36 cellular contexts compared by ENCODE assay signal in genomic region chr11:39628311-39628710, GRCh38.
DNase-seq lines count a peak whose midpoint lies in the region; ATAC-seq, FAIRE-seq and TF ChIP-seq lines count a peak whose summit lies in the region.
"Had no signal": no experiment of that assay in that cellular context is flagged by ENCODE, and none has a peak within 500 bp of the region (broad histone marks: within the 10 kb centered on the region; RNA-seq: fewer than 3 reads in every experiment).

No MANE protein-coding gene starts in this region.

- no peak overlapping the region for H3K27ac Mint-ChIP-seq in activated T-cell treated with anti-CD3 and anti-CD28 coated beads, Interleukin-2, amount 50 U/mL, for 24 hours
- H3K27ac Mint-ChIP-seq: B cell; CD14-positive monocyte; CD4-positive, alpha-beta memory T cell; CD4-positive, alpha-beta T cell; CD4-positive, CD25-positive, alpha-beta regulatory T cell; CD8-positive, alpha-beta memory T cell; CD8-positive, alpha-beta T cell had no signal

- DNase-seq in HepG2 (ENCODE audit: low spot score) (no peak), right lobe of liver (no peak), A549 (ENCODE audit: low read depth in 1 of 2, low spot score in 1 of 2) (no peak), GM12891 (ENCODE audit: insufficient read length, low spot score) (no peak), IMR-90 (no peak)
- no peak for DNase-seq in activated T-cell treated with anti-CD3 and anti-CD28 coated beads, Interleukin-2, amount 50 U/mL, for 24 hours
- no peak for DNase-seq in activated T-cell treated with anti-CD3 and anti-CD28 coated beads, Interleukin-2, amount 50 U/mL, for 4 hours
- DNase-seq: 8988T; ACHN; AML-193; BE2C; C1 segment of cervical spinal cord; Caco-2; Calu3; CD4-positive, alpha-beta memory T cell; CD4-positive, alpha-beta T cell; CD4-positive, CD25-positive, alpha-beta regulatory T cell; CD8-positive, alpha-beta memory T cell; CD8-positive, alpha-beta T cell; COR-L47; DMS 273 treated with DMSO at 0.1 percent for 48 hours; DMS153; DMS53; DMS79; DMS79 treated with DMSO at 0.1 percent for 48 hours; DND-41; EL had no signal

- ATAC-seq in HepG2: no peak
- no peak for ATAC-seq in right lobe of liver
- ATAC-seq in A549: no peak
- no peak for ATAC-seq in IMR-90 (ENCODE audit: low read depth)
- no peak for ATAC-seq in GM21717 (IDR thresholded peaks at IDR 0.05; ENCODE audit: unreplicated experiment)
- no peak for ATAC-seq in activated T-cell treated with anti-CD3 and anti-CD28 coated beads, Interleukin-2, amount 50 U/mL, for 4 hours
- ATAC-seq: CD8-positive, alpha-beta T cell had no signal

- H3K18ac ChIP-seq in IMR-90 (ENCODE audit: low read depth, low read length): no peak overlapping the region

- no peaks in the 10 kb centered on the region for H3K9me1 ChIP-seq in IMR-90 (ENCODE audit: insufficient read depth, low read length)

- no peak overlapping the region for H2AK9ac ChIP-seq in IMR-90 (replicated peaks; ENCODE audit: low read depth, low read length, poor library complexity)

- BruUV-seq in HepG2 (replicated peaks; lab: Mats Ljungman, UMichigan) (no TSS peak), IMR-90 (replicated peaks; lab: Mats Ljungman, UMichigan) (no TSS peak)

- TF ChIP-seq CTCF in HepG2 (CRISPR knock-in tag; IDR thresholded peaks at IDR 0.05) (no peak), right lobe of liver (IDR thresholded peaks at IDR 0.05) (no peak), A549 (IDR thresholded peaks at IDR 0.05) (no peak), IMR-90 (conservative IDR thresholded peaks at IDR 0.05; ENCODE audit: low read depth, low read length) (no peak)

- H3K9me3 Mint-ChIP-seq in activated T-cell treated with anti-CD3 and anti-CD28 coated beads, Interleukin-2, amount 50 U/mL, for 24 hours: peaks cover 11% of the 10 kb centered on the region
- peaks cover 9% of the 10 kb centered on the region for H3K9me3 Mint-ChIP-seq in activated T-cell treated with anti-CD3 and anti-CD28 coated beads, Interleukin-2, amount 50 U/mL, for 4 hours
- H3K9me3 Mint-ChIP-seq: CD14-positive monocyte had no signal

- no peak overlapping the region for H3K4me3 ChIP-seq in HepG2 (replicated peaks in 1 of 3; ENCODE audit: insufficient read depth in 1 of 3, low read depth in 2 of 3, low read length in 3 of 3)
- no peak overlapping the region for H3K4me3 ChIP-seq in right lobe of liver
- H3K4me3 ChIP-seq in A549: no peak overlapping the region
- H3K4me3 ChIP-seq in IMR-90 (ENCODE audit: insufficient read depth, low read depth, low read length): no peak overlapping the region
- H3K4me3 ChIP-seq: BLaER1; BLaER1 treated with 17β-estradiol and CSF1 and Interleukin-3, amounts not matched to agents 10 nM and 100 nM had no signal

- no peak overlapping the region for H2BK15ac ChIP-seq in IMR-90 (ENCODE audit: low read depth, low read length)

- H3K23ac ChIP-seq in IMR-90 (ENCODE audit: low read depth, low read length): no peak overlapping the region

- H3K27me3 ChIP-seq in HepG2 (ENCODE audit: control insufficient read depth in 1 of 2, insufficient read depth in 2 of 2, low read length in 2 of 2) (no peaks in the 10 kb centered on the region), right lobe of liver (no peaks in the 10 kb centered on the region), IMR-90 (ENCODE audit: control insufficient read depth, insufficient read depth, low read length) (no peaks in the 10 kb centered on the region)
- H3K27me3 ChIP-seq: BE2C; BLaER1; BLaER1 treated with 17β-estradiol and CSF1 and Interleukin-3, amounts not matched to agents 10 nM and 100 nM had no signal

- no peaks in the 10 kb centered on the region for H3K36me3 Mint-ChIP-seq in activated T-cell treated with anti-CD3 and anti-CD28 coated beads, Interleukin-2, amount 50 U/mL, for 24 hours (ENCODE audit: low read depth)
- no peaks in the 10 kb centered on the region for H3K36me3 Mint-ChIP-seq in activated T-cell treated with anti-CD3 and anti-CD28 coated beads, Interleukin-2, amount 50 U/mL, for 4 hours (ENCODE audit: insufficient read depth)
- H3K36me3 Mint-ChIP-seq: CD14-positive monocyte; CD4-positive, alpha-beta memory T cell; CD4-positive, CD25-positive, alpha-beta regulatory T cell; CD8-positive, alpha-beta memory T cell; CD8-positive, alpha-beta T cell had no signal

- H3K4me1 ChIP-seq in HepG2 (ENCODE audit: insufficient read depth, low read length): no peaks in the 10 kb centered on the region
- H3K4me1 ChIP-seq in right lobe of liver: no peaks in the 10 kb centered on the region
- no peaks in the 10 kb centered on the region for H3K4me1 ChIP-seq in A549
- no peaks in the 10 kb centered on the region for H3K4me1 ChIP-seq in IMR-90 (ENCODE audit: control insufficient read depth, insufficient read depth, low read length)
- H3K4me1 ChIP-seq: BE2C; BLaER1; BLaER1 treated with 17β-estradiol and CSF1 and Interleukin-3, amounts not matched to agents 10 nM and 100 nM; Caco-2 had no signal

- no peak overlapping the region for H3K14ac ChIP-seq in IMR-90 (replicated peaks; ENCODE audit: low read depth, low read length)

- no peaks in the 10 kb centered on the region for H3K4me1 Mint-ChIP-seq in activated T-cell treated with anti-CD3 and anti-CD28 coated beads, Interleukin-2, amount 50 U/mL, for 24 hours (ENCODE audit: low read depth)
- no peaks in the 10 kb centered on the region for H3K4me1 Mint-ChIP-seq in activated T-cell treated with anti-CD3 and anti-CD28 coated beads, Interleukin-2, amount 50 U/mL, for 4 hours (ENCODE audit: low read depth)
- H3K4me1 Mint-ChIP-seq: B cell; CD14-positive monocyte; CD4-positive, alpha-beta memory T cell; CD4-positive, CD25-positive, alpha-beta regulatory T cell; CD8-positive, alpha-beta memory T cell had no signal

- H2AFZ ChIP-seq in HepG2 (ENCODE audit: low read length) (no peak overlapping the region), IMR-90 (replicated peaks; ENCODE audit: low read length, poor library complexity) (no peak overlapping the region)

- 0% methylated on average over 2 of the region's 2 CpGs for WGBS in HepG2 (ENCODE audit: low lambda C conversion rate)
- WGBS in right lobe of liver (ENCODE audit: insufficient coverage, low coverage, low lambda C conversion rate, missing lambda C conversion rate): 38% methylated on average over 2 of the region's 2 CpGs
- WGBS in A549 (ENCODE audit: missing lambda C conversion rate): 1% methylated on average over 2 of the region's 2 CpGs
- WGBS in IMR-90 (ENCODE audit: extremely low coverage in 2 of 2, insufficient read length in 1 of 2), 2 experiments: no CpG with 5 or more reads among the region's 2 CpGs

- TF ChIP-seq EP300 in HepG2 (IDR thresholded peaks at IDR 0.05; ENCODE audit: low read depth in 2 of 2, low read length in 2 of 2): no peak
- TF ChIP-seq EP300 in HepG2 (CRISPR knock-in tag; IDR thresholded peaks at IDR 0.05; ENCODE audit: borderline replicate concordance): no peak
- no peak for TF ChIP-seq EP300 in A549 (IDR thresholded peaks at IDR 0.05)

- no peak overlapping the region for H4K8ac ChIP-seq in IMR-90 (ENCODE audit: low read depth in 2 of 2, low read length in 2 of 2)

- H3K79me1 ChIP-seq in IMR-90 (ENCODE audit: low read depth in 1 of 2, low read length in 2 of 2): no peaks in the 10 kb centered on the region

- H3K56ac ChIP-seq in IMR-90 (ENCODE audit: extremely low read depth, insufficient read depth, low read length): no peak overlapping the region

- H3K4me3 Mint-ChIP-seq in activated T-cell treated with anti-CD3 and anti-CD28 coated beads, Interleukin-2, amount 50 U/mL, for 24 hours: no peak overlapping the region
- no peak overlapping the region for H3K4me3 Mint-ChIP-seq in activated T-cell treated with anti-CD3 and anti-CD28 coated beads, Interleukin-2, amount 50 U/mL, for 4 hours
- H3K4me3 Mint-ChIP-seq: B cell; CD14-positive monocyte; CD4-positive, alpha-beta T cell; CD4-positive, CD25-positive, alpha-beta regulatory T cell; CD8-positive, alpha-beta memory T cell; CD8-positive, alpha-beta T cell had no signal

- no peak overlapping the region for H2BK20ac ChIP-seq in IMR-90 (ENCODE audit: low read depth, low read length)

- no peak overlapping the region for H3K27ac ChIP-seq in HepG2 (ENCODE audit: extremely low read length, insufficient read depth, low read length)
- H3K27ac ChIP-seq in right lobe of liver: no peak overlapping the region
- H3K27ac ChIP-seq in A549: no peak overlapping the region
- no peak overlapping the region for H3K27ac ChIP-seq in IMR-90 (ENCODE audit: insufficient read depth, low read length)
- H3K27ac ChIP-seq: 22Rv1; BLaER1; BLaER1 treated with 17β-estradiol and CSF1 and Interleukin-3, amounts not matched to agents 10 nM and 100 nM; C4-2B had no signal

- H3K27me3 Mint-ChIP-seq in activated T-cell treated with anti-CD3 and anti-CD28 coated beads, Interleukin-2, amount 50 U/mL, for 24 hours: no peaks in the 10 kb centered on the region
- H3K27me3 Mint-ChIP-seq in activated T-cell treated with anti-CD3 and anti-CD28 coated beads, Interleukin-2, amount 50 U/mL, for 4 hours (ENCODE audit: low read depth): no peaks in the 10 kb centered on the region
- H3K27me3 Mint-ChIP-seq: B cell; CD4-positive, alpha-beta memory T cell; CD4-positive, alpha-beta T cell; CD4-positive, CD25-positive, alpha-beta regulatory T cell; CD8-positive, alpha-beta memory T cell had no signal

- H3K36me3 ChIP-seq in HepG2 (replicated peaks in 1 of 2; ENCODE audit: control insufficient read depth in 1 of 2, insufficient read depth in 2 of 2, low read length in 2 of 2): no peaks in the 10 kb centered on the region
- no peaks in the 10 kb centered on the region for H3K36me3 ChIP-seq in right lobe of liver
- no peaks in the 10 kb centered on the region for H3K36me3 ChIP-seq in IMR-90 (ENCODE audit: control insufficient read depth, insufficient read depth, low read length)
- H3K36me3 ChIP-seq: BE2C; BLaER1; BLaER1 treated with 17β-estradiol and CSF1 and Interleukin-3, amounts not matched to agents 10 nM and 100 nM had no signal

- TF ChIP-seq POLR2A in HepG2 (IDR thresholded peaks at IDR 0.05; ENCODE audit: insufficient read depth in 1 of 2, low read depth in 2 of 2, low read length in 2 of 2) (no peak), right lobe of liver (IDR thresholded peaks at IDR 0.05) (no peak), A549 (IDR thresholded peaks at IDR 0.05; ENCODE audit: low read length) (no peak), GM12891 (IDR thresholded peaks at IDR 0.05; ENCODE audit: low read depth, low read length) (no peak), IMR-90 (IDR thresholded peaks at IDR 0.05; ENCODE audit: low read depth, low read length) (no peak)

- H4K5ac ChIP-seq in IMR-90 (ENCODE audit: low read depth, low read length): no peak overlapping the region

- FAIRE-seq in HepG2 (lab: Jason Lieb, UNC) (no peak), A549 (lab: Jason Lieb, UNC) (no peak), GM12891 (lab: Jason Lieb, UNC) (peak; percentile 28)
- FAIRE-seq: A204.1, D721Med had no signal

- TF ChIP-seq RAD21 in HepG2 (CRISPR knock-in tag; IDR thresholded peaks at IDR 0.05): no peak
- TF ChIP-seq RAD21 in A549 (conservative IDR thresholded peaks at IDR 0.05 in 1 of 2, IDR thresholded peaks at IDR 0.05 in 1 of 2): no peak
- TF ChIP-seq RAD21 in IMR-90 (IDR thresholded peaks at IDR 0.05; ENCODE audit: low read length): no peak

- H4K20me1 ChIP-seq in HepG2 (ENCODE audit: insufficient read depth, low read length): no peaks in the 10 kb centered on the region
- H4K20me1 ChIP-seq in IMR-90 (ENCODE audit: insufficient read depth, low read length): no peaks in the 10 kb centered on the region
- H4K20me1 ChIP-seq: BLaER1; BLaER1 treated with 17β-estradiol and CSF1 and Interleukin-3, amounts not matched to agents 10 nM and 100 nM had no signal

- intact Hi-C loops in HepG2 (cut with micrococcal nuclease; ENCODE audit: unreplicated experiment) (no loop called here), right lobe of liver (cut with DNase I) (no loop called here), IMR-90 (cut with micrococcal nuclease) (no loop called here)

- H3K4me2 ChIP-seq in HepG2 (ENCODE audit: low read depth, low read length) (no peak overlapping the region), A549 (no peak overlapping the region), IMR-90 (ENCODE audit: low read depth, low read length) (no peak overlapping the region)
- H3K4me2 ChIP-seq: BLaER1; BLaER1 treated with 17β-estradiol and CSF1 and Interleukin-3, amounts not matched to agents 10 nM and 100 nM had no signal

- CTCF ChIA-PET in HepG2 (lab: Yijun Ruan, JAX; ENCODE audit: low intra/inter-chr PET ratio, low total read pairs): no interaction called here
- CTCF ChIA-PET in A549 (lab: Yijun Ruan, JAX): no interaction called here
- CTCF ChIA-PET in IMR-90 (lab: Yijun Ruan, JAX): interaction anchor here (0.6 kb wide), 2 partner anchors 11 to 38 kb away, joined by 3 read pairs; no protein-coding TSS in a partner anchor

- POLR2A ChIA-PET in HepG2 (lab: Yijun Ruan, JAX): no interaction called here
- POLR2A ChIA-PET in A549 (lab: Yijun Ruan, JAX): no interaction called here
- POLR2A ChIA-PET in IMR-90 (lab: Charles Lee; ENCODE audit: unreplicated experiment): no interaction called here

- no peak overlapping the region for H3K4ac ChIP-seq in IMR-90 (ENCODE audit: low read depth, low read length)

- in situ Hi-C loops in HepG2 (cut with HindIII; ENCODE audit: extremely low pct_ligation_motif_present, low pct_unique_long_range_greater_than_20kb) (no loop called here), IMR-90 (cut with MboI; ENCODE audit: low sequenced_read_pairs) (no loop called here)

- no peaks in the 10 kb centered on the region for H3K79me2 ChIP-seq in HepG2 (ENCODE audit: insufficient read depth, low read length)

- H2AK5ac ChIP-seq in IMR-90 (ENCODE audit: low read depth, low read length): no peak overlapping the region

- dilution Hi-C loops in IMR-90 (cut with HindIII; ENCODE audit: low sequenced_read_pairs, unreplicated experiment): no loop called here

- H4K91ac ChIP-seq in IMR-90 (ENCODE audit: insufficient read depth, low read depth, low read length): no peak overlapping the region

- peaks cover 20% of the 10 kb centered on the region for H3K9me3 ChIP-seq in HepG2 (ENCODE audit: low read length)
- H3K9me3 ChIP-seq in right lobe of liver: no peaks in the 10 kb centered on the region
- no peaks in the 10 kb centered on the region for H3K9me3 ChIP-seq in A549
- no peaks in the 10 kb centered on the region; the same call in 1 of the 2 replicates for H3K9me3 ChIP-seq in IMR-90 (ENCODE audit: control insufficient read depth, insufficient read depth, low read length)
- H3K9me3 ChIP-seq: BE2C; BLaER1; BLaER1 treated with 17β-estradiol and CSF1 and Interleukin-3, amounts not matched to agents 10 nM and 100 nM; Caco-2 had no signal

- H3K9ac ChIP-seq in HepG2 (ENCODE audit: insufficient read depth, low read depth, low read length) (no peak overlapping the region), IMR-90 (ENCODE audit: low read depth, low read length) (no peak overlapping the region)
- H3K9ac ChIP-seq: BLaER1; BLaER1 treated with 17β-estradiol and CSF1 and Interleukin-3, amounts not matched to agents 10 nM and 100 nM had no signal

- H2BK5ac ChIP-seq in IMR-90 (ENCODE audit: low read depth, low read length, poor library complexity, severe bottlenecking): no peak overlapping the region

- no peak overlapping the region for H2BK120ac ChIP-seq in IMR-90 (ENCODE audit: low read depth, low read length)
